Comparison of ENCODE assay signal across 1 cellular context in the genomic region with DNA sequence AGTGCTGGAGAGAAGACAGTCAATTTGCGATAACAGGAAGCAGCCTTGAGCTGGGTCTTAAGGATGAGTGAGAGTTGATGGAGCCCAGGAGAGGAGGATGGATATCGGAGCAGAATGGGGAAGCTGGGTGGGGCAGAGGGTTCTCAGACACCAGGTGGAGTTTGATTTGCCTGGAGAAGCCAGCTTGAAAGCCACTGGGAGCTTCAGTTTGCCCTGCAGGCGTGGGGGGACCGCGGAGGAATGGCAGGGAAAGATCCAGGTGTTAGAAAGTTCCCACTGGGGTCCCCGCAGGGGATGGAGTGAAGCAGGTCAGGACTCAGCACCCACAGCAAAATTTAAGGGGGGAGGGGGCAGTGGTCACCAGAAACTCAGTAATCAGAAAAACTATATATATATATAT.
TF ChIP-seq lines count a peak whose summit lies in the region.

No MANE protein-coding gene starts in this region.

TF ChIP-seq in SK-N-SH, 30 proteins besides CTCF, POLR2A, EP300 and RAD21 (continued from another document):
- TF ChIP-seq NFIC (IDR thresholded peaks at IDR 0.05; ENCODE audit: borderline replicate concordance) (no peak), POLR2AphosphoS5 (IDR thresholded peaks at IDR 0.05; ENCODE audit: low read depth, low read length) (no peak), TCF12 (IDR thresholded peaks at IDR 0.05) (no peak)
- TF ChIP-seq, protein P1, sequence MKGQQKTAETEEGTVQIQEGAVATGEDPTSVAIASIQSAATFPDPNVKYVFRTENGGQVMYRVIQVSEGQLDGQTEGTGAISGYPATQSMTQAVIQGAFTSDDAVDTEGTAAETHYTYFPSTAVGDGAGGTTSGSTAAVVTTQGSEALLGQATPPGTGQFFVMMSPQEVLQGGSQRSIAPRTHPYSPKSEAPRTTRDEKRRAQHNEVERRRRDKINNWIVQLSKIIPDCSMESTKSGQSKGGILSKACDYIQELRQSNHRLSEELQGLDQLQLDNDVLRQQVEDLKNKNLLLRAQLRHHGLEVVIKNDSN (IDR thresholded peaks at IDR 0.05; ENCODE audit: borderline replicate concordance, low read depth), result no peak
